Comparison of ENCODE assay signal across 8 cellular contexts in genomic region chr7:28272461-28272877, GRCh38.
A peak's percentile ranks its signal among the peaks of the same experiment; 100 is the strongest.
DNase-seq lines count a peak whose midpoint lies in the region; ATAC-seq and TF ChIP-seq lines count a peak whose summit lies in the region.

No MANE protein-coding gene starts in this region.

- H3K36me3 ChIP-seq in BLaER1, result no peaks in the 10 kb centered on the region
- H3K36me3 ChIP-seq in HAP-1 (replicated peaks), result no peaks in the 10 kb centered on the region

- no peak overlapping the region for H3K27ac Mint-ChIP-seq in stimulated activated naive CD8-positive, alpha-beta T cell treated with anti-CD3 and anti-CD28 coated beads, Interleukin-15, Interleukin-2, amounts not matched to agents 100 ng/mL and 50 ng/mL, for 24 hours

- H3K27ac ChIP-seq in BLaER1, result no peak overlapping the region

- no peak for TF ChIP-seq CTCF in lower leg skin (IDR thresholded peaks at IDR 0.05)

- TF ChIP-seq POLR2A in lower leg skin (IDR thresholded peaks at IDR 0.05), result no peak

- intact Hi-C loops in lower leg skin (cut with DNase I; ENCODE audit: low total_unique reads), result no loop called here

- peaks cover 19% of the 10 kb centered on the region for H3K4me1 Mint-ChIP-seq in stimulated activated naive CD8-positive, alpha-beta T cell treated with anti-CD3 and anti-CD28 coated beads, Interleukin-15, Interleukin-2, amounts not matched to agents 100 ng/mL and 50 ng/mL, for 24 hours (ENCODE audit: low read depth)

- H3K27me3 Mint-ChIP-seq in stimulated activated naive CD8-positive, alpha-beta T cell treated with anti-CD3 and anti-CD28 coated beads, Interleukin-15, Interleukin-2, amounts not matched to agents 100 ng/mL and 50 ng/mL, for 24 hours, result peaks cover 29% of the 10 kb centered on the region

- peak overlapping the region; percentile 25 for H3K4me3 Mint-ChIP-seq in stimulated activated naive CD8-positive, alpha-beta T cell treated with anti-CD3 and anti-CD28 coated beads, Interleukin-15, Interleukin-2, amounts not matched to agents 100 ng/mL and 50 ng/mL, for 24 hours

- H3K4me3 ChIP-seq in BLaER1 (no peak overlapping the region), HAP-1 (no peak overlapping the region), lower leg skin (ENCODE audit: low read depth, poor library complexity, severe bottlenecking) (no peak overlapping the region)

- H3K4me1 ChIP-seq in BLaER1 (peaks cover 6% of the 10 kb centered on the region; the same call in 1 of the 2 replicates), HAP-1 (no peaks in the 10 kb centered on the region)

- peaks cover 8% of the 10 kb centered on the region for H3K9me3 ChIP-seq in BLaER1
- H3K9me3 ChIP-seq in HAP-1, result no peaks in the 10 kb centered on the region

- peaks cover 7% of the 10 kb centered on the region for H3K36me3 Mint-ChIP-seq in stimulated activated naive CD8-positive, alpha-beta T cell treated with anti-CD3 and anti-CD28 coated beads, Interleukin-15, Interleukin-2, amounts not matched to agents 100 ng/mL and 50 ng/mL, for 24 hours (ENCODE audit: low read depth)

- WGBS in lower leg skin, 2 donors, result 24 to 36% methylated on average over 9 of the region's 9 CpGs

- H3K9me3 Mint-ChIP-seq in stimulated activated naive CD8-positive, alpha-beta T cell treated with anti-CD3 and anti-CD28 coated beads, Interleukin-15, Interleukin-2, amounts not matched to agents 100 ng/mL and 50 ng/mL, for 24 hours, result peaks cover 4% of the 10 kb centered on the region

- DNase-seq in HAP-1 (ENCODE audit: low spot score in 2 of 2), result peak; percentile 50 to 70
- peak; percentile 53 for DNase-seq in RPMI7951 (ENCODE audit: low read depth)
- peak; percentile 3 to 48 for DNase-seq in dermis microvascular lymphatic vessel endothelial cell (ENCODE audit: low read depth in 2 of 2)
- DNase-seq in lower leg skin (ENCODE audit: low spot score in 2 of 2), result peak; percentile 28 to 85
- no peak for DNase-seq in DMS79 (lab: John Stamatoyannopoulos, UW)

- H3K27me3 ChIP-seq in BLaER1 (no peaks in the 10 kb centered on the region), HAP-1 (ENCODE audit: low read depth) (no peaks in the 10 kb centered on the region)

- in situ Hi-C loops in HAP-1 (cut with MboI; ENCODE audit: low sequenced_read_pairs), result no loop called here

- peak overlapping the region; percentile 47 for H3K4me2 ChIP-seq in BLaER1

- H3K9ac ChIP-seq in BLaER1, result no peak overlapping the region

- no peak for ATAC-seq in GM21723 (IDR thresholded peaks at IDR 0.05; ENCODE audit: unreplicated experiment)

- no peaks in the 10 kb centered on the region for H4K20me1 ChIP-seq in BLaER1
